ENCODE assay signal across 16 cellular contexts in genomic region chr20:58107533-58107932, GRCh38.
DNase-seq lines count a peak whose midpoint lies in the region; ATAC-seq and TF ChIP-seq lines count a peak whose summit lies in the region.
"Had no signal": no experiment of that assay in that cellular context is flagged by ENCODE, and none has a peak within 500 bp of the region (broad histone marks: within the 10 kb centered on the region; RNA-seq: fewer than 3 reads in every experiment).

No MANE protein-coding gene starts in this region.

- peaks cover 14% of the 10 kb centered on the region for H3K27me3 Mint-ChIP-seq in nephron progenitor cell (ENCODE audit: low read depth, poor library complexity)

- peak; percentile 45 for DNase-seq in coronary artery (ENCODE audit: low spot score)
- peak; percentile 79 for DNase-seq in esophagus muscularis mucosa (ENCODE audit: extremely low spot score)
- no peak for DNase-seq in nephron progenitor cell
- no peak for DNase-seq in stimulated activated effector memory CD8-positive, alpha-beta T cell treated with anti-CD3 and anti-CD28 coated beads, Interleukin-12 subunit alpha, Interleukin-12 subunit beta, amount 100 ng/mL, for 72 hours (ENCODE audit: low spot score in 2 of 2)
- no peak for DNase-seq in AG08395 (ENCODE audit: low spot score)
- DNase-seq: CD8-positive, alpha-beta T cell; COR-L47; DND-41; GDM1; HCEC 1CT; HFFc6; IMR-90 had no signal

- no peak overlapping the region for H3K4me3 Mint-ChIP-seq in nephron progenitor cell
- no peak overlapping the region for H3K4me3 Mint-ChIP-seq in stimulated activated effector memory CD8-positive, alpha-beta T cell treated with anti-CD3 and anti-CD28 coated beads, Interleukin-12 subunit alpha, Interleukin-12 subunit beta, amount 100 ng/mL, for 72 hours
- H3K4me3 Mint-ChIP-seq: CD14-positive monocyte; CD8-positive, alpha-beta T cell; HFFc6 had no signal

- peaks cover 0 to 6% (median 0%) of the 10 kb centered on the region in 4 donors for H3K9me3 ChIP-seq in esophagus muscularis mucosa

- peaks cover 9% of the 10 kb centered on the region for H3K4me1 Mint-ChIP-seq in nephron progenitor cell
- H3K4me1 Mint-ChIP-seq in stimulated activated effector memory CD8-positive, alpha-beta T cell treated with anti-CD3 and anti-CD28 coated beads, Interleukin-12 subunit alpha, Interleukin-12 subunit beta, amount 100 ng/mL, for 72 hours, result no peaks in the 10 kb centered on the region

- H3K9me3 Mint-ChIP-seq in nephron progenitor cell, result peaks cover 12% of the 10 kb centered on the region
- peaks cover 3% of the 10 kb centered on the region for H3K9me3 Mint-ChIP-seq in stimulated activated effector memory CD8-positive, alpha-beta T cell treated with anti-CD3 and anti-CD28 coated beads, Interleukin-12 subunit alpha, Interleukin-12 subunit beta, amount 100 ng/mL, for 72 hours
- H3K9me3 Mint-ChIP-seq: CD8-positive, alpha-beta T cell had no signal

- H3K4me3 ChIP-seq in coronary artery (no peak overlapping the region), esophagus muscularis mucosa (no peak overlapping the region)
- H3K4me3 ChIP-seq: A549 had no signal

- ATAC-seq in stimulated activated effector memory CD8-positive, alpha-beta T cell treated with anti-CD3 and anti-CD28 coated beads, Interleukin-12 subunit alpha, Interleukin-12 subunit beta, amount 100 ng/mL, for 72 hours, result peak; percentile 31
- ATAC-seq in HG02798 (IDR thresholded peaks at IDR 0.05; ENCODE audit: poor library complexity, unreplicated experiment) (no peak), GM18498 (IDR thresholded peaks at IDR 0.05; ENCODE audit: unreplicated experiment) (no peak)
- ATAC-seq: A549; CD8-positive, alpha-beta T cell had no signal

- H3K27ac ChIP-seq in coronary artery (no peak overlapping the region), esophagus muscularis mucosa (replicated peaks in 1 of 4) (no peak overlapping the region)

- peaks cover 0 to 13% (median 11%) of the 10 kb centered on the region in 4 donors for H3K4me1 ChIP-seq in esophagus muscularis mucosa

- no peak for TF ChIP-seq POLR2A in esophagus muscularis mucosa (IDR thresholded peaks at IDR 0.05; ENCODE audit: low read depth)

- TF ChIP-seq CTCF in coronary artery (IDR thresholded peaks at IDR 0.05) (no peak), esophagus muscularis mucosa (IDR thresholded peaks at IDR 0.05) (no peak), nephron progenitor cell (IDR thresholded peaks at IDR 0.05) (no peak)

- intact Hi-C loops in esophagus muscularis mucosa (cut with DNase I), result no loop called here

- no peaks in the 10 kb centered on the region for H3K36me3 ChIP-seq in esophagus muscularis mucosa

- H3K36me3 Mint-ChIP-seq in nephron progenitor cell (ENCODE audit: low read depth), result no peaks in the 10 kb centered on the region
- no peaks in the 10 kb centered on the region for H3K36me3 Mint-ChIP-seq in stimulated activated effector memory CD8-positive, alpha-beta T cell treated with anti-CD3 and anti-CD28 coated beads, Interleukin-12 subunit alpha, Interleukin-12 subunit beta, amount 100 ng/mL, for 72 hours
- H3K36me3 Mint-ChIP-seq: CD14-positive monocyte; CD8-positive, alpha-beta T cell had no signal

- no peak for TF ChIP-seq EP300 in esophagus muscularis mucosa (IDR thresholded peaks at IDR 0.05)

- 81% methylated on average over 1 of the region's 1 CpG for WGBS in esophagus muscularis mucosa

- no peaks in the 10 kb centered on the region for H3K27me3 ChIP-seq in esophagus muscularis mucosa

- H3K27ac Mint-ChIP-seq in nephron progenitor cell, result peak overlapping the region; percentile 24
- H3K27ac Mint-ChIP-seq in stimulated activated effector memory CD8-positive, alpha-beta T cell treated with anti-CD3 and anti-CD28 coated beads, Interleukin-12 subunit alpha, Interleukin-12 subunit beta, amount 100 ng/mL, for 72 hours, result no peak overlapping the region
- H3K27ac Mint-ChIP-seq: CD14-positive monocyte; CD8-positive, alpha-beta T cell; HFFc6 had no signal

Comparison
In these comparisons a context has a peak if more than half of its experiments do, and no peak if none do; other contexts are left out.
1. DNase-seq: peak in coronary artery (single experiment) and esophagus muscularis mucosa (single experiment); none in nephron progenitor cell (single experiment), stimulated activated effector memory CD8-positive, alpha-beta T cell treated with anti-CD3 and anti-CD28 coated beads, Interleukin-12 subunit alpha, Interleukin-12 subunit beta, amount 100 ng/mL, for 72 hours (0 of 2) and AG08395 (single experiment).